Comparison of ENCODE assay signal across 8 cellular contexts in the genomic region with DNA sequence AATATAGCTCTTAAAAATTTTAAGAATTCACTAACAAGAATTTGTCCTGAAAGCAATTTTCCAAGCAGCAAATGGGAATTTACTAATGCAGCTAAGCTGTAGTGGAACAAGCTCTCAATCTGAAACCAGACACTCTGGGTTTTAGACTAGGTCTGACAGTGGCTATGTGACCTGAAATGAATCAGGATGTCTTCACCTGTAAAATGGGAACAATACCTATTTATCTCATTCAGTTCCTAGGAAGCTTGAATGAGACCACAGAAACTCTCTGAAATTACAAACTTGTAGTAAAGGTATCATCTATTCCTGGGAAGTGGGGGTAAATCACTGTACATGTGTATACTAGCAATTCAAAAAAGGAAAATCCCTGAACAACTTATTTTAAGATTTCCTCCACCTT. TPM values are rescaled to one million over a fixed set of nuclear protein-coding genes. Genes with fewer than 3 reads are reported as not detected.
A peak's percentile ranks its signal among the peaks of the same experiment; 100 is the strongest.
DNase-seq lines count a peak whose midpoint lies in the region; ATAC-seq and TF ChIP-seq lines count a peak whose summit lies in the region.

No MANE protein-coding gene starts in this region.

- H3K9me3 ChIP-seq in BLaER1, result no peaks in the 10 kb centered on the region
- H3K9me3 ChIP-seq in MG63, result no peaks in the 10 kb centered on the region
- no peaks in the 10 kb centered on the region for H3K9me3 ChIP-seq in duodenal mucosa (ENCODE audit: control insufficient read depth in 1 of 2, low read length in 2 of 2)
- H3K9me3 ChIP-seq in mucosa of descending colon, result no peaks in the 10 kb centered on the region

- ATAC-seq in mucosa of descending colon, result no peak
- ATAC-seq in HG02973 (IDR thresholded peaks at IDR 0.05; ENCODE audit: unreplicated experiment), result no peak
- no peak for ATAC-seq in HG03139 (IDR thresholded peaks at IDR 0.05; ENCODE audit: unreplicated experiment)

- DNase-seq in MG63 (no peak), nephron progenitor cell (no peak), mucosa of descending colon (no peak), occipital lobe (lab: John Stamatoyannopoulos, UW) (no peak)

- H4K20me1 ChIP-seq in BLaER1, result peaks cover 54% of the 10 kb centered on the region

- peak overlapping the region; percentile 91 for H3K4me3 Mint-ChIP-seq in nephron progenitor cell

- H3K27me3 Mint-ChIP-seq in nephron progenitor cell (ENCODE audit: low read depth, poor library complexity), result peaks cover 6% of the 10 kb centered on the region

- peak overlapping the region; percentile 79 for H3K4me2 ChIP-seq in BLaER1

- no peaks in the 10 kb centered on the region for H3K27me3 ChIP-seq in BLaER1
- H3K27me3 ChIP-seq in MG63, result no peaks in the 10 kb centered on the region
- no peaks in the 10 kb centered on the region for H3K27me3 ChIP-seq in duodenal mucosa (ENCODE audit: control insufficient read depth in 1 of 2, insufficient read depth in 2 of 2, low read length in 2 of 2)

- H3K4me1 Mint-ChIP-seq in nephron progenitor cell, result peaks cover 16% of the 10 kb centered on the region

- H3K9ac ChIP-seq in BLaER1, result peak overlapping the region; percentile 91
- H3K9ac ChIP-seq in duodenal mucosa (ENCODE audit: low read depth in 1 of 2, low read length in 2 of 2), result peak overlapping the region; percentile 93 to 97

- peaks cover 35% of the 10 kb centered on the region for H3K36me3 Mint-ChIP-seq in nephron progenitor cell (ENCODE audit: low read depth)

- TF ChIP-seq CTCF in nephron progenitor cell (IDR thresholded peaks at IDR 0.05) (no peak), mucosa of descending colon (IDR thresholded peaks at IDR 0.05) (no peak)

- H3K9me3 Mint-ChIP-seq in nephron progenitor cell, result no peaks in the 10 kb centered on the region

- peak overlapping the region; percentile 92; the same call in 1 of the 2 replicates for H3K27ac ChIP-seq in BLaER1
- H3K27ac ChIP-seq in duodenal mucosa (ENCODE audit: low read depth, low read length), result no peak overlapping the region

- H3K4me1 ChIP-seq in BLaER1, result peaks cover 45% of the 10 kb centered on the region
- H3K4me1 ChIP-seq in duodenal mucosa (ENCODE audit: control insufficient read depth in 1 of 2, insufficient read depth in 2 of 2, low read length in 2 of 2), result peaks cover 25 to 27% of the 10 kb centered on the region in 2 donors
- H3K4me1 ChIP-seq in mucosa of descending colon (ENCODE audit: low read depth), result peaks cover 15% of the 10 kb centered on the region

- H3K4me3 ChIP-seq in BLaER1 (peak overlapping the region; percentile 84), MG63 (peak overlapping the region; percentile 87), duodenal mucosa (ENCODE audit: low read depth in 1 of 2, low read length in 2 of 2) (peak overlapping the region; percentile 90 to 96), mucosa of descending colon (no peak overlapping the region)

- H3K27ac Mint-ChIP-seq in nephron progenitor cell, result no peak overlapping the region

- intact Hi-C loops in mucosa of descending colon (cut with DNase I, micrococcal nuclease), result no loop called here

- peaks cover 43% of the 10 kb centered on the region for H3K36me3 ChIP-seq in BLaER1
- H3K36me3 ChIP-seq in MG63, result peaks cover 35% of the 10 kb centered on the region
- H3K36me3 ChIP-seq in duodenal mucosa (ENCODE audit: control insufficient read depth in 1 of 2, insufficient read depth in 2 of 2, low read length in 2 of 2), result peaks cover 14 to 20% of the 10 kb centered on the region in 2 donors
- no peaks in the 10 kb centered on the region for H3K36me3 ChIP-seq in mucosa of descending colon (ENCODE audit: low read depth)

RNA-seq across cellular contexts. Expression of gene DNAJC2, which starts 1.2 kb away (rescaled TPM):
- 25.3 and 43.0 TPM in 2 replicates for total RNA-seq in MG63 (2014; rRNA removed; shearing (Covaris generic); ENCODE audit: low replicate concordance)
- 10 to 100 TPM; 15.0 to 21.3 (median 16.4) TPM for total RNA-seq in mucosa of descending colon
- total RNA-seq in occipital lobe, result 15.9 TPM

RNA-seq across cellular contexts. Expression of gene PSMC2, which starts 4.1 kb away (rescaled TPM):
- 252 and 291 TPM in 2 replicates for total RNA-seq in MG63 (2014; rRNA removed; shearing (Covaris generic); ENCODE audit: low replicate concordance)
- total RNA-seq in mucosa of descending colon (10 to 100 TPM; 47.9 to 85.8 (median 74.0) TPM), occipital lobe (65.4 TPM)

RNA-seq across cellular contexts. Expression of gene PMPCB, which starts 46.1 kb away (rescaled TPM):
- 44.3 and 56.3 TPM in 2 replicates for total RNA-seq in MG63 (2014; rRNA removed; shearing (Covaris generic); ENCODE audit: low replicate concordance)
- total RNA-seq in mucosa of descending colon (10 to 100 TPM; 60.8 to 65.2 (median 63.2) TPM), occipital lobe (61.9 TPM)
